8 cellular contexts compared by ENCODE assay signal in genomic region chr3:9914559-9915251, GRCh38. TPM values are rescaled to one million over a fixed set of nuclear protein-coding genes. Genes with fewer than 3 reads are reported as not detected.
DNase-seq lines count a peak whose midpoint lies in the region; ATAC-seq, FAIRE-seq and TF ChIP-seq lines count a peak whose summit lies in the region.

No MANE protein-coding gene starts in this region.

- H3K4me3 ChIP-seq in BLaER1: peak overlapping the region; percentile 74

- ATAC-seq in central memory CD8-positive, alpha-beta T cell (replicated peaks; ENCODE audit: extremely low read depth, poor library complexity, severe bottlenecking): peak; percentile 42
- ATAC-seq in natural killer cell: no peak
- no peak for ATAC-seq in HG03025 (IDR thresholded peaks at IDR 0.05; ENCODE audit: low FRiP score, unreplicated experiment)
- no peak for ATAC-seq in HG03045 (IDR thresholded peaks at IDR 0.05; ENCODE audit: unreplicated experiment)

- peaks cover 43% of the 10 kb centered on the region for H3K4me1 ChIP-seq in BLaER1

- peak overlapping the region; percentile 55 for H3K4me3 Mint-ChIP-seq in central memory CD8-positive, alpha-beta T cell
- peak overlapping the region; percentile 81 for H3K4me3 Mint-ChIP-seq in natural killer cell

- peak overlapping the region; percentile 73 for H3K9ac ChIP-seq in BLaER1

- H3K9me3 ChIP-seq in BLaER1: no peaks in the 10 kb centered on the region

- no peaks in the 10 kb centered on the region for H3K9me3 Mint-ChIP-seq in central memory CD8-positive, alpha-beta T cell
- no peaks in the 10 kb centered on the region for H3K9me3 Mint-ChIP-seq in natural killer cell

- CTCF ChIA-PET in HEK293T (lab: Yijun Ruan, JAX): no interaction called here

- intact Hi-C loops in natural killer cell (cut with micrococcal nuclease): no loop called here

- H3K4me2 ChIP-seq in BLaER1: peak overlapping the region; percentile 100

- peaks cover 19% of the 10 kb centered on the region for H3K27me3 ChIP-seq in BLaER1

- no peaks in the 10 kb centered on the region for H4K20me1 ChIP-seq in BLaER1

- peaks cover 6% of the 10 kb centered on the region for H3K4me1 Mint-ChIP-seq in central memory CD8-positive, alpha-beta T cell
- peaks cover 8 to 30% of the 10 kb centered on the region in 2 donors for H3K4me1 Mint-ChIP-seq in natural killer cell

- TF ChIP-seq CTCF in natural killer cell (IDR thresholded peaks at IDR 0.05): no peak

- no peak for FAIRE-seq in RCC 7860 (lab: Jason Lieb, UNC)

- peaks cover 9% of the 10 kb centered on the region for H3K27me3 Mint-ChIP-seq in central memory CD8-positive, alpha-beta T cell
- H3K27me3 Mint-ChIP-seq in natural killer cell (ENCODE audit: low read depth in 2 of 2): peaks cover 0 to 2% of the 10 kb centered on the region in 2 donors

- H3K27ac ChIP-seq in BLaER1: peak overlapping the region; percentile 75

- peaks cover 2% of the 10 kb centered on the region for H3K36me3 Mint-ChIP-seq in central memory CD8-positive, alpha-beta T cell (ENCODE audit: insufficient read depth)
- no peaks in the 10 kb centered on the region for H3K36me3 Mint-ChIP-seq in natural killer cell

- H3K36me3 ChIP-seq in BLaER1: no peaks in the 10 kb centered on the region

- POLR2A ChIA-PET in HEK293T (lab: Yijun Ruan, JAX): no interaction called here

- DNase-seq in HEK293T (ENCODE audit: extremely low spot score) (no peak), natural killer cell (no peak), RCC 7860 (ENCODE audit: low spot score) (no peak), NCI-H187 (lab: John Stamatoyannopoulos, UW) (no peak)
- no peak for DNase-seq in central memory CD8-positive, alpha-beta T cell (ENCODE audit: low spot score in 2 of 2)

- H3K27ac Mint-ChIP-seq in central memory CD8-positive, alpha-beta T cell (ENCODE audit: low read depth): no peak overlapping the region
- no peak overlapping the region for H3K27ac Mint-ChIP-seq in natural killer cell

TF ChIP-seq in HEK293T, 16 proteins besides CTCF, POLR2A, EP300 and RAD21:
- no peak for TF ChIP-seq PKNOX1 (IDR thresholded peaks at IDR 0.05)
- peak; percentile 78; the same call in 1 of the 2 replicates for TF ChIP-seq L3MBTL2 (conservative IDR thresholded peaks at IDR 0.05)
- no peak for TF ChIP-seq HDGF (IDR thresholded peaks at IDR 0.05; ENCODE audit: borderline replicate concordance)
- TF ChIP-seq NFRKB (IDR thresholded peaks at IDR 0.05): no peak
- no peak for TF ChIP-seq LEF1 (IDR thresholded peaks at IDR 0.05; ENCODE audit: borderline replicate concordance)
TF ChIP-seq in HEK293T: peak in this region for 1.

RNA-seq across cellular contexts. Expression of gene IL17RC, which starts 2.2 kb away (rescaled TPM):
- total RNA-seq in natural killer cell: 1 to 10 TPM in 2 of 3 donors, under 1 TPM in 1; 0.77 to 1.5 (median 1.2) TPM

RNA-seq across cellular contexts. Expression of gene IL17RE, which starts 12.1 kb away (rescaled TPM):
- 1 to 10 TPM in 2 of 3 donors, under 1 TPM in 1; 0.28 to 2.5 (median 1.5) TPM for total RNA-seq in natural killer cell

RNA-seq across cellular contexts. Expression of gene CRELD1, which starts 18.9 kb away (rescaled TPM):
- total RNA-seq in natural killer cell: 10 to 100 TPM; 29.1 to 35.6 (median 32.9) TPM

RNA-seq across cellular contexts. Expression of gene JAGN1, which starts 24.3 kb away (rescaled TPM):
- 10 to 100 TPM; 15.4 to 16.6 (median 15.5) TPM for total RNA-seq in natural killer cell

RNA-seq across cellular contexts. Expression of gene CIDEC, which starts 34.7 kb away (rescaled TPM):
- not detected for total RNA-seq in natural killer cell
